ENCODE assay signal across 13 cellular contexts in the genomic region with DNA sequence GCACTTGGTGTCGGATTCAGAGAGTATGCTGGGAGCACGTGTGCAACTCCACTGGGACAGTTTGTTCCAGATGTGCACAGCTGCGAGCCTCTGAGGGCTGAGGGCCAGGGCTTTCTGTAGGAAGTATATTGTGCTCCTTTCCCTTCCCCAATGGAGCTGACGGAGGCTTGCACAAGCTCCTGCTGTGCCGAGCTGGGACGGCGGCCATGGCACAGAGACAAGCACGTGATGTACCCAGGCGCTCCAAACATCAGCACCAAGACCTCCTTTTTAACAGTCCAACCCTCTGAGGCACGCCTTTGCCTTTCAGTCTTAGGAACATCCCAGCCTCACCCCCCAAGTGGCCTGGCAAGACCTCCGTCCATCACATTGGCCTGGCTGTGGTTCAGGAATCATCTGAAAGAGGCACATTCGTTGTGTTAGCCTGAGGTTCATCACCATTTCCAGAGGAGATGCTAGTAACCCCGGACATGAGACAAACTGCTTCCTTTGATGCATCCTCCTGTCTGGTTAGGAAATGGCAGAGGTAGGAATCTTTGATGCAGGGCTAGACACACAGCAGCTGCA.
DNase-seq lines count a peak whose midpoint lies in the region; ATAC-seq, FAIRE-seq and TF ChIP-seq lines count a peak whose summit lies in the region.
"Had no signal": no experiment of that assay in that cellular context is flagged by ENCODE, and none has a peak within 500 bp of the region (broad histone marks: within the 10 kb centered on the region; RNA-seq: fewer than 3 reads in every experiment).

No MANE protein-coding gene starts in this region.

- H3K9me3 ChIP-seq in kidney (ENCODE audit: control insufficient read depth in 1 of 2, low read length in 2 of 2), result peaks cover 0 to 3% of the 10 kb centered on the region in 2 donors
- H3K9me3 ChIP-seq: A549 had no signal

- FAIRE-seq in kidney (lab: Jason Lieb, UNC), result no peak
- FAIRE-seq: A549, GM19239 had no signal

- H3K9ac ChIP-seq in kidney (ENCODE audit: low read length in 2 of 2), result no peak overlapping the region

- H3K27ac ChIP-seq in coronary artery (peak overlapping the region in 1 of 2 donors; percentile 51), kidney (ENCODE audit: low read depth in 2 of 2, low read length in 2 of 2) (no peak overlapping the region)
- H3K27ac ChIP-seq: A549 had no signal

- no peaks in the 10 kb centered on the region for H3K36me3 ChIP-seq in kidney (ENCODE audit: control insufficient read depth in 1 of 2, insufficient read depth in 2 of 2, low read length in 2 of 2)

- peak; percentile 31 for DNase-seq in AG08395 (ENCODE audit: low spot score)
- DNase-seq in coronary artery (ENCODE audit: low spot score), result peak; percentile 87
- DNase-seq in kidney, result peak; percentile 94
- peak; percentile 96 for DNase-seq in putamen (ENCODE audit: low spot score)
- DNase-seq in GDM1 (lab: John Stamatoyannopoulos, UW), result no peak
- DNase-seq in ecto neural progenitor cell (ENCODE audit: low spot score), result no peak
- DNase-seq: activated B cell treated with CpG ODN at 0.5 μM for 24 hours, H7, NCI-H1930 had no signal

- ATAC-seq in GM21529 (IDR thresholded peaks at IDR 0.05; ENCODE audit: unreplicated experiment), result no peak
- no peak for ATAC-seq in HG03139 (IDR thresholded peaks at IDR 0.05; ENCODE audit: unreplicated experiment)
- ATAC-seq: A549 had no signal

- peaks cover 0 to 2% of the 10 kb centered on the region in 2 donors for H3K4me1 ChIP-seq in kidney (ENCODE audit: control insufficient read depth in 1 of 2, insufficient read depth in 1 of 2, low read depth in 1 of 2, low read length in 2 of 2)
- H3K4me1 ChIP-seq: A549 had no signal

- TF ChIP-seq CTCF in coronary artery (IDR thresholded peaks at IDR 0.05), result no peak
- TF ChIP-seq CTCF in kidney (IDR thresholded peaks at IDR 0.05; ENCODE audit: borderline replicate concordance, extremely low read depth, insufficient read depth), result no peak

- intact Hi-C loops in kidney (cut with DNase I), result no loop called here

- no peak overlapping the region for H3K4me3 ChIP-seq in coronary artery
- no peak overlapping the region for H3K4me3 ChIP-seq in kidney (ENCODE audit: low read length in 2 of 2)
- H3K4me3 ChIP-seq: A549 had no signal

Comparison
In these comparisons a context has a peak if more than half of its experiments do, and no peak if none do; other contexts are left out.
1. DNase-seq: peak in AG08395 (single experiment), coronary artery (single experiment), kidney (single experiment) and putamen (single experiment); none in GDM1 (single experiment) and ecto neural progenitor cell (single experiment).